In the genomic region with DNA sequence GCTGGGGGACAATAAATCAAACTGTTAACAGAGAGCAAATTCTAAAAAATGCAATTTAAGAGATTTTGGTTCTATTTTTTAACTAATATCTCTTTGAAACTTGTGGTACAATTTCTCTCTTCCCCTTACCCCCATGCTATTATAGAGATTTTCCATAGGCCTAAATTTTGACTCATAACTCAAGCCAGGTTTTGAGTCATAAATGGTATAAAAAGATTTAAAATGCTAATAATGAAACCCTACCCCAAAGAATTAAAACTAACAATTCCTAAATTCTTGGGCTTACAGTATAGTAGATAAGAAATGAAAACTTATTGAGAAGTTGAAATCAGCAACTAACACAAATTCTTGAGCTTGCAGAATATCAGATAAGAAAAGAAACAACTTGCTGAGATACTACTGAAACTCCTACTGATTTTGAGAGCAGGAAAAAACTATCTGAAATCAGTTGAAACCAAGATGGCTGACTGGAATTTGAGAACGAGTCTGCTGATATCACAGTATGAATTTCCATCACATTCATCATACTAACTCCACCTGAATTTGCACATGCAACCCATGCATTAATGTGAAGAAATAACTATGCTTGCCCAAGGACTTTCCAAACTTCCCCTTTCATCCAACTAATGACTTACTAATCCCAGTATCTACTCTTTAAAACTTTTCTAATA, we compare ENCODE assay signal across 1 cellular context.
TF ChIP-seq lines count a peak whose summit lies in the region.

No MANE protein-coding gene starts in this region.

TF ChIP-seq in GM12878, 131 proteins besides CTCF, POLR2A, EP300 and RAD21 (continued from another document):
- TF ChIP-seq, protein P1, sequence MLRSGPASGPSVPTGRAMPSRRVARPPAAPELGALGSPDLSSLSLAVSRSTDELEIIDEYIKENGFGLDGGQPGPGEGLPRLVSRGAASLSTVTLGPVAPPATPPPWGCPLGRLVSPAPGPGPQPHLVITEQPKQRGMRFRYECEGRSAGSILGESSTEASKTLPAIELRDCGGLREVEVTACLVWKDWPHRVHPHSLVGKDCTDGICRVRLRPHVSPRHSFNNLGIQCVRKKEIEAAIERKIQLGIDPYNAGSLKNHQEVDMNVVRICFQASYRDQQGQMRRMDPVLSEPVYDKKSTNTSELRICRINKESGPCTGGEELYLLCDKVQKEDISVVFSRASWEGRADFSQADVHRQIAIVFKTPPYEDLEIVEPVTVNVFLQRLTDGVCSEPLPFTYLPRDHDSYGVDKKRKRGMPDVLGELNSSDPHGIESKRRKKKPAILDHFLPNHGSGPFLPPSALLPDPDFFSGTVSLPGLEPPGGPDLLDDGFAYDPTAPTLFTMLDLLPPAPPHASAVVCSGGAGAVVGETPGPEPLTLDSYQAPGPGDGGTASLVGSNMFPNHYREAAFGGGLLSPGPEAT (IDR thresholded peaks at IDR 0.05; ENCODE audit: low read depth) = peak; percentile 57; the same call in 1 of the 2 replicates
- TF ChIP-seq, protein P2, sequence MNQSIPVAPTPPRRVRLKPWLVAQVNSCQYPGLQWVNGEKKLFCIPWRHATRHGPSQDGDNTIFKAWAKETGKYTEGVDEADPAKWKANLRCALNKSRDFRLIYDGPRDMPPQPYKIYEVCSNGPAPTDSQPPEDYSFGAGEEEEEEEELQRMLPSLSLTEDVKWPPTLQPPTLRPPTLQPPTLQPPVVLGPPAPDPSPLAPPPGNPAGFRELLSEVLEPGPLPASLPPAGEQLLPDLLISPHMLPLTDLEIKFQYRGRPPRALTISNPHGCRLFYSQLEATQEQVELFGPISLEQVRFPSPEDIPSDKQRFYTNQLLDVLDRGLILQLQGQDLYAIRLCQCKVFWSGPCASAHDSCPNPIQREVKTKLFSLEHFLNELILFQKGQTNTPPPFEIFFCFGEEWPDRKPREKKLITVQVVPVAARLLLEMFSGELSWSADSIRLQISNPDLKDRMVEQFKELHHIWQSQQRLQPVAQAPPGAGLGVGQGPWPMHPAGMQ (IDR thresholded peaks at IDR 0.05; ENCODE audit: borderline replicate concordance) = no peak
- TF ChIP-seq ATF7 (IDR thresholded peaks at IDR 0.05; ENCODE audit: low read depth) (0 out of 2 replicates have a peak, but pooled peaks have one; percentile 16), NFIC (IDR thresholded peaks at IDR 0.05; ENCODE audit: low read depth, low read length) (peak; percentile 100), CHD1 (IDR thresholded peaks at IDR 0.05; ENCODE audit: low read depth, low read length) (no peak), MXI1 (IDR thresholded peaks at IDR 0.05; ENCODE audit: low read depth, low read length) (no peak), CHD2 (IDR thresholded peaks at IDR 0.05; ENCODE audit: borderline replicate concordance, low read depth, low read length) (no peak), RAD51 (IDR thresholded peaks at IDR 0.05) (no peak), RCOR1 (conservative IDR thresholded peaks at IDR 0.05; ENCODE audit: low read depth, low read length) (no peak), CREB1 (IDR thresholded peaks at IDR 0.05; ENCODE audit: low read depth) (peak; percentile 26; the same call in 1 of the 2 replicates), POLR2AphosphoS5 (IDR thresholded peaks at IDR 0.05; ENCODE audit: low read length) (no peak)
- TF ChIP-seq, protein P3, sequence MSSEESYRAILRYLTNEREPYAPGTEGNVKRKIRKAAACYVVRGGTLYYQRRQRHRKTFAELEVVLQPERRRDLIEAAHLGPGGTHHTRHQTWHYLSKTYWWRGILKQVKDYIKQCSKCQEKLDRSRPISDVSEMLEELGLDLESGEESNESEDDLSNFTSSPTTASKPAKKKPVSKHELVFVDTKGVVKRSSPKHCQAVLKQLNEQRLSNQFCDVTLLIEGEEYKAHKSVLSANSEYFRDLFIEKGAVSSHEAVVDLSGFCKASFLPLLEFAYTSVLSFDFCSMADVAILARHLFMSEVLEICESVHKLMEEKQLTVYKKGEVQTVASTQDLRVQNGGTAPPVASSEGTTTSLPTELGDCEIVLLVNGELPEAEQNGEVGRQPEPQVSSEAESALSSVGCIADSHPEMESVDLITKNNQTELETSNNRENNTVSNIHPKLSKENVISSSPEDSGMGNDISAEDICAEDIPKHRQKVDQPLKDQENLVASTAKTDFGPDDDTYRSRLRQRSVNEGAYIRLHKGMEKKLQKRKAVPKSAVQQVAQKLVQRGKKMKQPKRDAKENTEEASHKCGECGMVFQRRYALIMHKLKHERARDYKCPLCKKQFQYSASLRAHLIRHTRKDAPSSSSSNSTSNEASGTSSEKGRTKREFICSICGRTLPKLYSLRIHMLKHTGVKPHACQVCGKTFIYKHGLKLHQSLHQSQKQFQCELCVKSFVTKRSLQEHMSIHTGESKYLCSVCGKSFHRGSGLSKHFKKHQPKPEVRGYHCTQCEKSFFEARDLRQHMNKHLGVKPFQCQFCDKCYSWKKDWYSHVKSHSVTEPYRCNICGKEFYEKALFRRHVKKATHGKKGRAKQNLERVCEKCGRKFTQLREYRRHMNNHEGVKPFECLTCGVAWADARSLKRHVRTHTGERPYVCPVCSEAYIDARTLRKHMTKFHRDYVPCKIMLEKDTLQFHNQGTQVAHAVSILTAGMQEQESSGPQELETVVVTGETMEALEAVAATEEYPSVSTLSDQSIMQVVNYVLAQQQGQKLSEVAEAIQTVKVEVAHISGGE (CRISPR knock-in tag; IDR thresholded peaks at IDR 0.05) = no peak
- TF ChIP-seq, protein P4, sequence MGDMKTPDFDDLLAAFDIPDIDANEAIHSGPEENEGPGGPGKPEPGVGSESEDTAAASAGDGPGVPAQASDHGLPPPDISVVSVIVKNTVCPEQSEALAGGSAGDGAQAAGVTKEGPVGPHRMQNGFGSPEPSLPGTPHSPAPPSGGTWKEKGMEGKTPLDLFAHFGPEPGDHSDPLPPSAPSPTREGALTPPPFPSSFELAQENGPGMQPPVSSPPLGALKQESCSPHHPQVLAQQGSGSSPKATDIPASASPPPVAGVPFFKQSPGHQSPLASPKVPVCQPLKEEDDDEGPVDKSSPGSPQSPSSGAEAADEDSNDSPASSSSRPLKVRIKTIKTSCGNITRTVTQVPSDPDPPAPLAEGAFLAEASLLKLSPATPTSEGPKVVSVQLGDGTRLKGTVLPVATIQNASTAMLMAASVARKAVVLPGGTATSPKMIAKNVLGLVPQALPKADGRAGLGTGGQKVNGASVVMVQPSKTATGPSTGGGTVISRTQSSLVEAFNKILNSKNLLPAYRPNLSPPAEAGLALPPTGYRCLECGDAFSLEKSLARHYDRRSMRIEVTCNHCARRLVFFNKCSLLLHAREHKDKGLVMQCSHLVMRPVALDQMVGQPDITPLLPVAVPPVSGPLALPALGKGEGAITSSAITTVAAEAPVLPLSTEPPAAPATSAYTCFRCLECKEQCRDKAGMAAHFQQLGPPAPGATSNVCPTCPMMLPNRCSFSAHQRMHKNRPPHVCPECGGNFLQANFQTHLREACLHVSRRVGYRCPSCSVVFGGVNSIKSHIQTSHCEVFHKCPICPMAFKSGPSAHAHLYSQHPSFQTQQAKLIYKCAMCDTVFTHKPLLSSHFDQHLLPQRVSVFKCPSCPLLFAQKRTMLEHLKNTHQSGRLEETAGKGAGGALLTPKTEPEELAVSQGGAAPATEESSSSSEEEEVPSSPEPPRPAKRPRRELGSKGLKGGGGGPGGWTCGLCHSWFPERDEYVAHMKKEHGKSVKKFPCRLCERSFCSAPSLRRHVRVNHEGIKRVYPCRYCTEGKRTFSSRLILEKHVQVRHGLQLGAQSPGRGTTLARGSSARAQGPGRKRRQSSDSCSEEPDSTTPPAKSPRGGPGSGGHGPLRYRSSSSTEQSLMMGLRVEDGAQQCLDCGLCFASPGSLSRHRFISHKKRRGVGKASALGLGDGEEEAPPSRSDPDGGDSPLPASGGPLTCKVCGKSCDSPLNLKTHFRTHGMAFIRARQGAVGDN (IDR thresholded peaks at IDR 0.05) = no peak
